ENCODE assay signal across 8 cellular contexts in the genomic region with DNA sequence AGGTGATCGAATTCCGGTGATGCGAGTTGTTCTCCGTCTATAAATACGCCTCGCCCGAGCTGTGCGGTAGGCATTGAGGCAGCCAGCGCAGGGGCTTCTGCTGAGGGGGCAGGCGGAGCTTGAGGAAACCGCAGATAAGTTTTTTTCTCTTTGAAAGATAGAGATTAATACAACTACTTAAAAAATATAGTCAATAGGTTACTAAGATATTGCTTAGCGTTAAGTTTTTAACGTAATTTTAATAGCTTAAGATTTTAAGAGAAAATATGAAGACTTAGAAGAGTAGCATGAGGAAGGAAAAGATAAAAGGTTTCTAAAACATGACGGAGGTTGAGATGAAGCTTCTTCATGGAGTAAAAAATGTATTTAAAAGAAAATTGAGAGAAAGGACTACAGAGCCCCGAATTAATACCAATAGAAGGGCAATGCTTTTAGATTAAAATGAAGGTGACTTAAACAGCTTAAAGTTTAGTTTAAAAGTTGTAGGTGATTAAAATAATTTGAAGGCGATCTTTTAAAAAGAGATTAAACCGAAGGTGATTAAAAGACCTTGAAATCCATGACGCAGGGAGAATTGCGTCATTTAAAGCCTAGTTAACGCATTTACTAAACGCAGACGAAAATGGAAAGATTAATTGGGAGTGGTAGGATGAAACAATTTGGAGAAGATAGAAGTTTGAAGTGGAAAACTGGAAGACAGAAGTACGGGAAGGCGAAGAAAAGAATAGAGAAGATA. TPM values are rescaled to one million over a fixed set of nuclear protein-coding genes. Genes with fewer than 3 reads are reported as not detected.
DNase-seq lines count a peak whose midpoint lies in the region; ATAC-seq and TF ChIP-seq lines count a peak whose summit lies in the region.

A gene (plus strand): TSS at position 69 of the 736 bp plus-strand sequence.

- H3K4me3 ChIP-seq in GM12865 (ENCODE audit: low read depth, low read length) = peak within 1 kb of the TSS; percentile 72
- H3K4me3 ChIP-seq in PC-9 = peak within 1 kb of the TSS; percentile 99
- H3K4me3 ChIP-seq in muscle layer of colon (ENCODE audit: low read depth in 1 of 2, low read length in 2 of 2) = peak within 1 kb of the TSS; percentile 97

- H4K20me1 ChIP-seq in PC-9 (ENCODE audit: insufficient read depth) = peaks cover 48% of the 10 kb centered on the region

- H3K36me3 ChIP-seq in PC-9 (ENCODE audit: low read depth) = peaks cover 42% of the 10 kb centered on the region
- peaks cover 36% of the 10 kb centered on the region for H3K36me3 ChIP-seq in muscle layer of colon (ENCODE audit: insufficient read depth, low read length)

- H3K9ac ChIP-seq in muscle layer of colon (ENCODE audit: low read length) = peak within 1 kb of the TSS; percentile 100

- H3K27me3 ChIP-seq in PC-9 (ENCODE audit: insufficient read depth, low read depth) = no peaks in the 10 kb centered on the region
- H3K27me3 ChIP-seq in muscle layer of colon (ENCODE audit: control insufficient read depth in 1 of 2, insufficient read depth in 2 of 2, low read length in 2 of 2) = no peaks in the 10 kb centered on the region

- peaks cover 34% of the 10 kb centered on the region for H3K4me1 ChIP-seq in PC-9 (replicated peaks; ENCODE audit: insufficient read depth)
- H3K4me1 ChIP-seq in muscle layer of colon (ENCODE audit: insufficient read depth, low read length) = peaks cover 23% of the 10 kb centered on the region

- H3K27ac ChIP-seq in PC-9 (peak within 1 kb of the TSS; percentile 97), muscle layer of colon (ENCODE audit: low read depth, low read length) (peak within 1 kb of the TSS; percentile 98)

- POLR2A ChIA-PET in PC-9 (lab: Charles Lee; ENCODE audit: unreplicated experiment) = interaction anchor here (0.6 to 2.8 kb wide), 32 partner anchors 9 to 1314 kb away, joined by 3 to 41 read pairs (median 6); a partner anchor contains a TSS

- intact Hi-C loops in PC-9 (cut with micrococcal nuclease; ENCODE audit: unreplicated experiment) = loop anchor here (2.0 to 10.0 kb wide), 3 partner anchors 42 to 286 kb away; a partner anchor contains a TSS

- peak within 1 kb of the TSS; percentile 79 for H2AFZ ChIP-seq in PC-9

- no peak for ATAC-seq in HG02884 (IDR thresholded peaks at IDR 0.05; ENCODE audit: unreplicated experiment)

- no peaks in the 10 kb centered on the region for H3K9me2 ChIP-seq in PC-9 (ENCODE audit: insufficient read depth)

- TF ChIP-seq CTCF in GM12865 (IDR thresholded peaks at IDR 0.05; ENCODE audit: insufficient read depth, low read depth, low read length, missing control alignments) (no peak), PC-9 (conservative IDR thresholded peaks at IDR 0.05) (0 out of 2 replicates have a peak, but pooled peaks have one; percentile 15)

- peak within 1 kb of the TSS; percentile 99 for H3K4me2 ChIP-seq in PC-9

- BruUV-seq in PC-9 (replicated peaks; lab: Mats Ljungman, UMichigan) = TSS peak; percentile 56

- CTCF ChIA-PET in PC-9 (lab: Charles Lee) = interaction anchor here (0.5 to 1.4 kb wide), 7 partner anchors 9 to 1528 kb away, joined by 3 to 13 read pairs (median 3); no protein-coding TSS in a partner anchor

- peaks cover 75% of the 10 kb centered on the region for H3F3A ChIP-seq in PC-9 (ENCODE audit: insufficient read depth, low read depth)

- peak; percentile 99 for TF ChIP-seq POLR2A in erythroblast (IDR thresholded peaks at IDR 0.05; ENCODE audit: low read length)

- no peaks in the 10 kb centered on the region for H3K9me3 ChIP-seq in PC-9 (ENCODE audit: insufficient read depth, low read depth)
- no peaks in the 10 kb centered on the region for H3K9me3 ChIP-seq in muscle layer of colon (ENCODE audit: low read length)

- in situ Hi-C loops in KBM-7 (cut with MboI; ENCODE audit: low pct_unique_long_range_greater_than_20kb, low sequenced_read_pairs) = no loop called here

- peaks cover 71% of the 10 kb centered on the region for H3K79me2 ChIP-seq in PC-9 (ENCODE audit: low read depth)

- DNase-seq in GM12865 (ENCODE audit: low read depth) = peak; percentile 99
- peak; percentile 91 for DNase-seq in KBM-7
- DNase-seq in PC-9 = peak; percentile 79 to 91
- peak; percentile 91 for DNase-seq in activated T-cell treated with anti-CD3 and anti-CD28 coated beads for 4 hours
- DNase-seq in erythroblast (lab: John Stamatoyannopoulos, UW) = peak; percentile 96 to 98
- peak; percentile 96 for DNase-seq in stimulated activated CD8-positive, alpha-beta memory T cell treated with anti-CD3 and anti-CD28 coated beads, Interleukin-4, amount 100 ng/mL, for 48 hours

RNA-seq across cellular contexts. Expression of the gene that starts here (rescaled TPM):
- total RNA-seq in PC-9 (2021) = 6,494 and 7,852 TPM in 2 replicates
